ENCODE assay signal across 8 cellular contexts in genomic region chr6:26097268-26097875, GRCh38. TPM values are rescaled to one million over a fixed set of nuclear protein-coding genes. Genes with fewer than 3 reads are reported as not detected.
DNase-seq lines count a peak whose midpoint lies in the region; ATAC-seq and TF ChIP-seq lines count a peak whose summit lies in the region.

No MANE protein-coding gene starts in this region.

- H3K27ac ChIP-seq in RWPE1 (no peak overlapping the region), foreskin keratinocyte (no peak overlapping the region), ovary (no peak overlapping the region), uterus (no peak overlapping the region)

- peak; percentile 68 for DNase-seq in Daoy (ENCODE audit: low read depth)
- peak; percentile 47 for DNase-seq in KG1 (lab: John Stamatoyannopoulos, UW)
- DNase-seq in RWPE1 (ENCODE audit: low spot score): peak; percentile 44
- peak in 1 of 2 donors; percentile 36 for DNase-seq in foreskin keratinocyte
- DNase-seq in ovary: peak; percentile 50 to 73 (median 61)
- peak; percentile 58 to 70 for DNase-seq in uterus

- H3K36me3 Mint-ChIP-seq in activated T-helper 17 cell treated with anti-CD3 and anti-CD28 coated beads, Interleukin-2, amount 50 U/mL, for 72 hours (ENCODE audit: low read depth): no peaks in the 10 kb centered on the region

- POLR2A ChIA-PET in RWPE1 (lab: Yijun Ruan, JAX; ENCODE audit: low non-redundant PET): no interaction called here

- intact Hi-C loops in ovary (cut with DNase I) (loop anchor here in 1 of 4 donors (1.0 kb wide), 1 partner anchor 33 kb away; no protein-coding TSS in a partner anchor), uterus (cut with DNase I; ENCODE audit: low total_unique reads) (loop anchor here (5.0 kb wide), 1 partner anchor 35 kb away; no protein-coding TSS in a partner anchor)

- CTCF ChIA-PET in RWPE1 (lab: Yijun Ruan, JAX): interaction anchor here (0.7 to 3.2 kb wide), 5 partner anchors 10 to 53 kb away, joined by 4 to 26 read pairs (median 11); partner anchors contain the start of gene HFE

- WGBS in ovary, 3 donors: 1 to 4% (median 2%) methylated on average over 5 of the region's 5 CpGs

- no peaks in the 10 kb centered on the region for H3K27me3 Mint-ChIP-seq in activated T-helper 17 cell treated with anti-CD3 and anti-CD28 coated beads, Interleukin-2, amount 50 U/mL, for 72 hours

- H3K4me1 Mint-ChIP-seq in activated T-helper 17 cell treated with anti-CD3 and anti-CD28 coated beads, Interleukin-2, amount 50 U/mL, for 72 hours: no peaks in the 10 kb centered on the region

- no peak overlapping the region for H3K4me3 Mint-ChIP-seq in activated T-helper 17 cell treated with anti-CD3 and anti-CD28 coated beads, Interleukin-2, amount 50 U/mL, for 72 hours

- peak; percentile 78 for TF ChIP-seq CTCF in RWPE1 (conservative IDR thresholded peaks at IDR 0.05; ENCODE audit: low read depth)
- peak; percentile 82 for TF ChIP-seq CTCF in foreskin keratinocyte (conservative IDR thresholded peaks at IDR 0.05)
- TF ChIP-seq CTCF in ovary (IDR thresholded peaks at IDR 0.05): peak; percentile 43 to 82 (median 77)
- peak; percentile 80 to 89 (median 86) for TF ChIP-seq CTCF in uterus (IDR thresholded peaks at IDR 0.05)

- peak; percentile 78 for ATAC-seq in activated T-helper 17 cell treated with anti-CD3 and anti-CD28 coated beads, Interleukin-2, amount 50 U/mL, for 72 hours (replicated peaks)
- ATAC-seq in foreskin keratinocyte: peak; percentile 52
- no peak for ATAC-seq in HG03457 (IDR thresholded peaks at IDR 0.05; ENCODE audit: unreplicated experiment)

- TF ChIP-seq POLR2A in ovary (IDR thresholded peaks at IDR 0.05) (no peak), uterus (IDR thresholded peaks at IDR 0.05) (no peak)

- H3K9me3 ChIP-seq in ovary (no peaks in the 10 kb centered on the region), uterus (no peaks in the 10 kb centered on the region)

- no peaks in the 10 kb centered on the region for H3K27me3 ChIP-seq in foreskin keratinocyte
- no peaks in the 10 kb centered on the region for H3K27me3 ChIP-seq in ovary
- no peaks in the 10 kb centered on the region for H3K27me3 ChIP-seq in uterus

- no peak for TF ChIP-seq EP300 in ovary (IDR thresholded peaks at IDR 0.05)

- no peaks in the 10 kb centered on the region for H3K9me3 Mint-ChIP-seq in activated T-helper 17 cell treated with anti-CD3 and anti-CD28 coated beads, Interleukin-2, amount 50 U/mL, for 72 hours

- H3K4me3 ChIP-seq in ovary: no peak overlapping the region
- no peak overlapping the region for H3K4me3 ChIP-seq in uterus

- H3K4me1 ChIP-seq in foreskin keratinocyte (no peaks in the 10 kb centered on the region), ovary (ENCODE audit: insufficient read depth) (no peaks in the 10 kb centered on the region), uterus (no peaks in the 10 kb centered on the region)

- H3K27ac Mint-ChIP-seq in activated T-helper 17 cell treated with anti-CD3 and anti-CD28 coated beads, Interleukin-2, amount 50 U/mL, for 72 hours: no peak overlapping the region

- H3K36me3 ChIP-seq in ovary: no peaks in the 10 kb centered on the region
- H3K36me3 ChIP-seq in uterus: no peaks in the 10 kb centered on the region

RNA-seq across cellular contexts. Expression of gene HFE, which starts 10.1 kb away (rescaled TPM):
- total RNA-seq in Daoy (2014; rRNA removed; shearing (Covaris generic)): 1.5 and 2.0 TPM in 2 replicates
- 1 to 10 TPM; 1.7 to 2.1 TPM for total RNA-seq in activated T-helper 17 cell treated with anti-CD3 and anti-CD28 coated beads, Interleukin-2, amount 50 U/mL, for 72 hours
- 13.2 and 13.6 TPM in 2 replicates for total RNA-seq in foreskin keratinocyte
- polyA plus RNA-seq in foreskin keratinocyte: 4.2 and 5.1 TPM in 2 replicates
- total RNA-seq in ovary: 1 to 10 TPM; 3.6 to 9.0 (median 7.4) TPM
- polyA plus RNA-seq in ovary: 10 to 100 TPM in 1 of 2 donors, 1 to 10 TPM in 1; 5.8 to 25.8 TPM
- total RNA-seq in uterus: 1 to 10 TPM; 1.2 to 8.4 (median 6.2) TPM
